In genomic region chr1:179770887-179771502, GRCh38 we compare ENCODE assay signal across 26 cellular contexts. TPM values are rescaled to one million over a fixed set of nuclear protein-coding genes. Genes with fewer than 3 reads are reported as not detected.
DNase-seq lines count a peak whose midpoint lies in the region; ATAC-seq and TF ChIP-seq lines count a peak whose summit lies in the region.
"Had no signal": no experiment of that assay in that cellular context is flagged by ENCODE, and none has a peak within 500 bp of the region (broad histone marks: within the 10 kb centered on the region; RNA-seq: fewer than 3 reads in every experiment).

No MANE protein-coding gene starts in this region.

- no peak overlapping the region for H3K4me2 ChIP-seq in HCT116 (ENCODE audit: low read length)

- no peaks in the 10 kb centered on the region for H3K9me3 ChIP-seq in HCT116 (ENCODE audit: control insufficient read depth in 1 of 2, insufficient read depth in 1 of 2, low read depth in 1 of 2, low read length in 2 of 2)
- H3K9me3 ChIP-seq in CD8-positive, alpha-beta T cell (ENCODE audit: low read length), result no peaks in the 10 kb centered on the region
- H3K9me3 ChIP-seq: esophagus squamous epithelium, neutrophil, thyroid gland had no signal

- no peak overlapping the region for H3K4me3 ChIP-seq in BJ (ENCODE audit: low read depth, low read length)
- no peak overlapping the region for H3K4me3 ChIP-seq in HCT116 (replicated peaks in 1 of 2; ENCODE audit: low read depth in 1 of 2, low read length in 2 of 2)
- no peak overlapping the region for H3K4me3 ChIP-seq in choroid plexus epithelial cell (ENCODE audit: low read depth, low read length)
- no peak overlapping the region for H3K4me3 ChIP-seq in CD8-positive, alpha-beta T cell (ENCODE audit: low read depth, low read length)
- H3K4me3 ChIP-seq: esophagus squamous epithelium, skin epidermis, thyroid gland had no signal

- CTCF ChIA-PET in BJ (lab: Yijun Ruan, JAX) (interaction anchor here (0.6 to 1.2 kb wide), 5 partner anchors 11 to 64 kb away, joined by 3 read pairs; no protein-coding TSS in a partner anchor), HCT116 (lab: Charles Lee) (no interaction called here)
- CTCF ChIA-PET in CD8-positive, alpha-beta T cell (lab: Charles Lee), result no interaction called here

- H3K4me1 Mint-ChIP-seq in CD8-positive, alpha-beta T cell (ENCODE audit: low read depth), result no peaks in the 10 kb centered on the region
- H3K4me1 Mint-ChIP-seq: activated naive CD4-positive, alpha-beta T cell treated with anti-CD3 and anti-CD28 coated beads, Interleukin-2, amount 10 ng/mL, durations not matched to agents 7 days and 5 days; IgD-negative memory B cell had no signal

- H3K27me3 ChIP-seq in BJ (ENCODE audit: control insufficient read depth, insufficient read depth, low read length), result no peaks in the 10 kb centered on the region
- H3K27me3 ChIP-seq in HCT116 (ENCODE audit: insufficient read depth, low read length), result no peaks in the 10 kb centered on the region
- no peaks in the 10 kb centered on the region for H3K27me3 ChIP-seq in CD8-positive, alpha-beta T cell (ENCODE audit: insufficient read depth, low read length)
- H3K27me3 ChIP-seq: esophagus squamous epithelium, neutrophil, thyroid gland had no signal

- no peak overlapping the region for H3K27ac ChIP-seq in HCT116 (ENCODE audit: low read depth, low read length)
- H3K27ac ChIP-seq in CD8-positive, alpha-beta T cell (ENCODE audit: low read depth, low read length), result no peak overlapping the region
- H3K27ac ChIP-seq: esophagus squamous epithelium, HL-60, neutrophil, skin epidermis, thyroid gland had no signal

- TF ChIP-seq POLR2A in HCT116 (IDR thresholded peaks at IDR 0.05; ENCODE audit: borderline replicate concordance, extremely low read depth, insufficient read depth, insufficient read length), result no peak

- no peaks in the 10 kb centered on the region for H3K4me1 ChIP-seq in HCT116 (ENCODE audit: control insufficient read depth in 1 of 2, insufficient read depth in 2 of 2, low read length in 2 of 2)
- H3K4me1 ChIP-seq in CD8-positive, alpha-beta T cell (ENCODE audit: insufficient read depth, low read length), result no peaks in the 10 kb centered on the region
- H3K4me1 ChIP-seq: esophagus squamous epithelium had no signal

- DNase-seq in BJ (ENCODE audit: low read depth) (no peak), HCT116 (ENCODE audit: low read depth, low spot score) (no peak), choroid plexus epithelial cell (ENCODE audit: low read depth) (peak; percentile 17), lung microvascular endothelial cell (ENCODE audit: low read depth in 2 of 2) (peak; percentile 34 to 39), COLO668 (lab: John Stamatoyannopoulos, UW; ENCODE audit: unreplicated experiment) (no peak), NCI-H2029 treated with DMSO at 0.1 percent for 48 hours (lab: John Stamatoyannopoulos, UW) (no peak)
- no peak for DNase-seq in CD8-positive, alpha-beta T cell
- DNase-seq: activated CD4-positive, alpha-beta memory T cell treated with anti-CD3 and anti-CD28 coated beads for 36 hours; activated naive CD4-positive, alpha-beta T cell treated with anti-CD3 and anti-CD28 coated beads, Interleukin-2, amount 10 ng/mL, durations not matched to agents 7 days and 5 days; activated T-cell treated with anti-CD3 and anti-CD28 coated beads, Interleukin-2, amount 50 U/mL, for 1 hour; anterior cingulate cortex; Calu3; effector memory CD8-positive, alpha-beta T cell; esophagus squamous epithelium; NCI-H1417; SHP77 treated with DMSO at 0.1 percent for 48 hours; stimulated activated CD4-positive, alpha-beta T cell treated with anti-CD3 and anti-CD28 coated beads, Interleukin-2, amount 100 ng/mL, for 24 hours; stimulated activated naive CD4-positive, alpha-beta T cell treated with Interleukin-2 at 50 U/mL for 16 hours; thyroid gland had no signal

- POLR2A ChIA-PET in BJ (lab: Charles Lee), result no interaction called here
- POLR2A ChIA-PET in HCT116 (lab: Charles Lee), result no interaction called here
- POLR2A ChIA-PET in CD8-positive, alpha-beta T cell (lab: Charles Lee), result no interaction called here

- BruUV-seq in HCT116 (replicated peaks; lab: Mats Ljungman, UMichigan), result no TSS peak

- no peak overlapping the region for H3K27ac Mint-ChIP-seq in CD8-positive, alpha-beta T cell
- H3K27ac Mint-ChIP-seq: activated CD4-positive, alpha-beta memory T cell treated with anti-CD3 and anti-CD28 coated beads for 36 hours; activated naive CD4-positive, alpha-beta T cell treated with anti-CD3 and anti-CD28 coated beads, Interleukin-2, amount 10 ng/mL, durations not matched to agents 7 days and 5 days; effector memory CD8-positive, alpha-beta T cell; IgD-negative memory B cell; T-helper 1 cell treated with Interleukin-12 subunit alpha and Interleukin-12 subunit beta and Interleukin-4 antibody, amounts not matched to agents 30 μg/mL and 1 μg/mL, for 36 hours had no signal

- no peak overlapping the region for H2AFZ ChIP-seq in HCT116 (ENCODE audit: low read depth, low read length, poor library complexity, severe bottlenecking)

- H3K4me3 Mint-ChIP-seq in CD8-positive, alpha-beta T cell, result no peak overlapping the region
- H3K4me3 Mint-ChIP-seq: activated CD4-positive, alpha-beta memory T cell treated with anti-CD3 and anti-CD28 coated beads for 36 hours; activated naive CD4-positive, alpha-beta T cell treated with anti-CD3 and anti-CD28 coated beads, Interleukin-2, amount 10 ng/mL, durations not matched to agents 7 days and 5 days; effector memory CD8-positive, alpha-beta T cell; T-helper 1 cell treated with Interleukin-12 subunit alpha and Interleukin-12 subunit beta and Interleukin-4 antibody, amounts not matched to agents 30 μg/mL and 1 μg/mL, for 36 hours had no signal

- TF ChIP-seq CTCF in BJ (IDR thresholded peaks at IDR 0.05; ENCODE audit: insufficient read depth, low read depth, low read length) (peak; percentile 7; the same call in 1 of the 2 replicates), HCT116 (IDR thresholded peaks at IDR 0.05 in 2 of 3, conservative IDR thresholded peaks at IDR 0.05 in 1 of 3; ENCODE audit: borderline replicate concordance in 1 of 3, insufficient read depth in 1 of 3, low read depth in 2 of 3, low read length in 2 of 3) (0 out of 6 replicates have a peak, but pooled peaks of 1 of the 3 experiments have one; percentile 6), choroid plexus epithelial cell (conservative IDR thresholded peaks at IDR 0.05; ENCODE audit: low read depth, low read length) (peak; percentile 29)
- TF ChIP-seq CTCF in CD8-positive, alpha-beta T cell (IDR thresholded peaks at IDR 0.05), result no peak

- H4K20me1 ChIP-seq in HCT116 (ENCODE audit: insufficient read depth), result no peaks in the 10 kb centered on the region

- H3K36me3 ChIP-seq in BJ (ENCODE audit: control insufficient read depth, insufficient read depth, low read length) (no peaks in the 10 kb centered on the region), HCT116 (ENCODE audit: control insufficient read depth in 1 of 2, insufficient read depth in 2 of 2, low read length in 2 of 2) (no peaks in the 10 kb centered on the region)
- no peaks in the 10 kb centered on the region for H3K36me3 ChIP-seq in CD8-positive, alpha-beta T cell (ENCODE audit: insufficient read depth, low read length)
- H3K36me3 ChIP-seq: esophagus squamous epithelium, neutrophil, thyroid gland had no signal

- no peaks in the 10 kb centered on the region for H3K79me2 ChIP-seq in HCT116 (ENCODE audit: insufficient read depth, low read length)

- intact Hi-C loops in HCT116 (cut with micrococcal nuclease), result no loop called here
- intact Hi-C loops in CD8-positive, alpha-beta T cell (cut with DNase I, micrococcal nuclease), result no loop called here

- TF ChIP-seq RAD21 in HCT116 (IDR thresholded peaks at IDR 0.05; ENCODE audit: low read depth), result no peak

- H3K9me2 ChIP-seq in HCT116 (ENCODE audit: insufficient read depth), result no peaks in the 10 kb centered on the region

- ATAC-seq in HCT116, result peak; percentile 60
- ATAC-seq in CD8-positive, alpha-beta T cell, result no peak
- ATAC-seq: effector memory CD8-positive, alpha-beta T cell had no signal

- peaks cover 3% of the 10 kb centered on the region for H3K9me3 Mint-ChIP-seq in CD8-positive, alpha-beta T cell
- H3K9me3 Mint-ChIP-seq: activated naive CD4-positive, alpha-beta T cell treated with anti-CD3 and anti-CD28 coated beads, Interleukin-2, amount 10 ng/mL, durations not matched to agents 7 days and 5 days; T-helper 1 cell treated with Interleukin-12 subunit alpha and Interleukin-12 subunit beta and Interleukin-4 antibody, amounts not matched to agents 30 μg/mL and 1 μg/mL, for 36 hours had no signal

- peaks cover 10% of the 10 kb centered on the region for H3K27me3 Mint-ChIP-seq in CD8-positive, alpha-beta T cell (ENCODE audit: low read depth)

- H3K36me3 Mint-ChIP-seq in CD8-positive, alpha-beta T cell, result no peaks in the 10 kb centered on the region
- H3K36me3 Mint-ChIP-seq: activated CD4-positive, alpha-beta memory T cell treated with anti-CD3 and anti-CD28 coated beads for 36 hours; activated naive CD4-positive, alpha-beta T cell treated with anti-CD3 and anti-CD28 coated beads, Interleukin-2, amount 10 ng/mL, durations not matched to agents 7 days and 5 days; IgD-negative memory B cell had no signal

- RAD21 ChIA-PET in HCT116 (lab: Charles Lee; ENCODE audit: low non-redundant PET in 1 of 2, low total read pairs in 2 of 2, uncharacterized antibody in 2 of 2, unreplicated experiment in 2 of 2), result no interaction called here

- H3K9ac ChIP-seq in HCT116 (ENCODE audit: low read length), result no peak overlapping the region

RNA-seq across cellular contexts. Expression of gene FAM163A, which starts 27.9 kb away (rescaled TPM):
- polyA plus RNA-seq in BJ (2011; rRNA removed), result not detected in 2 replicates
- polyA minus RNA-seq in BJ (2011; rRNA and poly(A)+ RNA removed), result not detected in 2 replicates
- total RNA-seq in HCT116 (2021; ENCODE audit: unreplicated experiment), result not detected
- polyA plus RNA-seq in HCT116 (2012), result 0.01 TPM in 1 of 2 replicates, not detected in the other
- under 0.01 and 0.22 TPM in 2 replicates for total RNA-seq in lung microvascular endothelial cell
- under 1 TPM in 1 of 2 experiments, not detected in 1; 0.22 TPM for total RNA-seq in CD8-positive, alpha-beta T cell
- total RNA-seq: activated CD4-positive, alpha-beta memory T cell treated with anti-CD3 and anti-CD28 coated beads for 36 hours; Calu3; esophagus squamous epithelium; lower leg skin; MCF 10A had no signal
- polyA plus RNA-seq: IgD-negative memory B cell had no signal

Comparison
In these comparisons a context has a peak if more than half of its experiments do, and no peak if none do; other contexts are left out.
1. DNase-seq: peak in choroid plexus epithelial cell (single experiment) and lung microvascular endothelial cell (2 of 2); none in BJ (single experiment), HCT116 (single experiment), CD8-positive, alpha-beta T cell (0 of 7), COLO668 (single experiment) and NCI-H2029 treated with DMSO at 0.1 percent for 48 hours (single experiment).